21 cellular contexts compared by ENCODE assay signal in genomic region chr9:97992219-97992618, GRCh38. TPM values are rescaled to one million over a fixed set of nuclear protein-coding genes. Genes with fewer than 3 reads are reported as not detected.
DNase-seq lines count a peak whose midpoint lies in the region; ATAC-seq and TF ChIP-seq lines count a peak whose summit lies in the region.
"Had no signal": no experiment of that assay in that cellular context is flagged by ENCODE, and none has a peak within 500 bp of the region (broad histone marks: within the 10 kb centered on the region; RNA-seq: fewer than 3 reads in every experiment).

No MANE protein-coding gene starts in this region.

- H3K4me2 ChIP-seq in GM23248 (ENCODE audit: unreplicated experiment), result no peak overlapping the region

- H3K27ac ChIP-seq in HL-60 (replicated peaks) (peak overlapping the region; percentile 25; the same call in 1 of the 2 replicates), GM23248 (no peak overlapping the region)
- H3K27ac ChIP-seq: esophagus muscularis mucosa had no signal

- peaks cover 23% of the 10 kb centered on the region for H3K36me3 ChIP-seq in GM23248 (ENCODE audit: low read depth)
- H3K36me3 ChIP-seq in BE2C, result peaks cover 46% of the 10 kb centered on the region

- no peaks in the 10 kb centered on the region for H3K27me3 Mint-ChIP-seq in activated T-cell treated with anti-CD3 and anti-CD28 coated beads, Interleukin-2, amount 50 U/mL, for 24 hours
- no peaks in the 10 kb centered on the region for H3K27me3 Mint-ChIP-seq in activated T-helper 2 cell treated with anti-CD3 and anti-CD28 coated beads, Interferon-gamma antibody, Interleukin-2, Interleukin-4, amounts not matched to agents 10 μg/mL and 5 μg/mL and 100 μg/mL, durations not matched to agents 14 hours and 24 hours and 36 hours (ENCODE audit: low read depth)
- H3K27me3 Mint-ChIP-seq in natural killer cell treated with Interleukin-12 subunit alpha and Interleukin-12 subunit beta and Interleukin-15 and Interleukin-18, amount 100 ng/mL, for 72 hours, result no peaks in the 10 kb centered on the region

- H3K4me1 ChIP-seq in GM23248 (ENCODE audit: insufficient read depth) (peaks cover 30% of the 10 kb centered on the region), BE2C (peaks cover 8% of the 10 kb centered on the region)

- H3K9me3 ChIP-seq in GM23248 (ENCODE audit: low read depth) (no peaks in the 10 kb centered on the region), BE2C (no peaks in the 10 kb centered on the region)
- H3K9me3 ChIP-seq: esophagus muscularis mucosa had no signal

- no peak for TF ChIP-seq CTCF in HL-60 (IDR thresholded peaks at IDR 0.05; ENCODE audit: insufficient read depth, low read length)
- TF ChIP-seq CTCF in BE2C (IDR thresholded peaks at IDR 0.05; ENCODE audit: low read depth, low read length), result no peak

- no peaks in the 10 kb centered on the region for H3K27me3 ChIP-seq in HL-60 (ENCODE audit: insufficient read depth, poor library complexity, severe bottlenecking)
- H3K27me3 ChIP-seq in GM23248 (replicated peaks; ENCODE audit: insufficient read depth), result no peaks in the 10 kb centered on the region
- H3K27me3 ChIP-seq in BE2C, result no peaks in the 10 kb centered on the region
- H3K27me3 ChIP-seq: esophagus muscularis mucosa had no signal

- 89 to 92% methylated on average over 6 of the region's 6 CpGs for WGBS in GM23248 (ENCODE audit: low coverage in 1 of 2, low lambda C conversion rate in 2 of 2, missing lambda C conversion rate in 2 of 2), 2 experiments

- peaks cover 88% of the 10 kb centered on the region for H3K4me1 Mint-ChIP-seq in activated T-cell treated with anti-CD3 and anti-CD28 coated beads, Interleukin-2, amount 50 U/mL, for 24 hours (ENCODE audit: low read depth)
- H3K4me1 Mint-ChIP-seq in activated T-helper 2 cell treated with anti-CD3 and anti-CD28 coated beads, Interferon-gamma antibody, Interleukin-2, Interleukin-4, amounts not matched to agents 10 μg/mL and 5 μg/mL and 100 μg/mL, durations not matched to agents 14 hours and 24 hours and 36 hours (ENCODE audit: low read depth), result peaks cover 63% of the 10 kb centered on the region
- H3K4me1 Mint-ChIP-seq in natural killer cell treated with Interleukin-12 subunit alpha and Interleukin-12 subunit beta and Interleukin-15 and Interleukin-18, amount 100 ng/mL, for 72 hours (ENCODE audit: low read depth in 2 of 2), result peaks cover 48 to 69% of the 10 kb centered on the region in 2 donors

- no peaks in the 10 kb centered on the region for H3K9me3 Mint-ChIP-seq in activated T-cell treated with anti-CD3 and anti-CD28 coated beads, Interleukin-2, amount 50 U/mL, for 24 hours
- H3K9me3 Mint-ChIP-seq in activated T-helper 2 cell treated with anti-CD3 and anti-CD28 coated beads, Interferon-gamma antibody, Interleukin-2, Interleukin-4, amounts not matched to agents 10 μg/mL and 5 μg/mL and 100 μg/mL, durations not matched to agents 14 hours and 24 hours and 36 hours, result no peaks in the 10 kb centered on the region
- H3K9me3 Mint-ChIP-seq in natural killer cell treated with Interleukin-12 subunit alpha and Interleukin-12 subunit beta and Interleukin-15 and Interleukin-18, amount 100 ng/mL, for 72 hours, result no peaks in the 10 kb centered on the region
- H3K9me3 Mint-ChIP-seq: neural crest cell had no signal

- intact Hi-C loops in activated T-helper 2 cell treated with anti-CD3 and anti-CD28 coated beads, Interferon-gamma antibody, Interleukin-2, Interleukin-4, amounts not matched to agents 10 μg/mL and 5 μg/mL and 100 μg/mL, durations not matched to agents 14 hours and 24 hours and 36 hours (cut with micrococcal nuclease), result no loop called here

- peaks cover 31% of the 10 kb centered on the region for H3F3A ChIP-seq in GM23248 (ENCODE audit: insufficient read depth)

- peaks cover 30% of the 10 kb centered on the region; the same call in 1 of the 2 replicates for H4K20me1 ChIP-seq in GM23248 (ENCODE audit: insufficient read depth)

- H2AFZ ChIP-seq in GM23248, result no peak overlapping the region

- peaks cover 100% of the 10 kb centered on the region for H3K79me2 ChIP-seq in GM23248 (ENCODE audit: insufficient read depth)

- H3K4me3 ChIP-seq in HL-60 (replicated peaks; ENCODE audit: insufficient read depth, low read length) (no peak overlapping the region), GM23248 (no peak overlapping the region), BE2C (ENCODE audit: low read depth, low read length) (no peak overlapping the region)
- H3K4me3 ChIP-seq: esophagus muscularis mucosa had no signal

- no peak for ATAC-seq in natural killer cell treated with Interleukin-12 subunit alpha and Interleukin-12 subunit beta and Interleukin-15 and Interleukin-18, amount 100 ng/mL, for 72 hours

- H3K27ac Mint-ChIP-seq in activated T-cell treated with anti-CD3 and anti-CD28 coated beads, Interleukin-2, amount 50 U/mL, for 24 hours, result peak overlapping the region; percentile 78
- peak overlapping the region; percentile 63 for H3K27ac Mint-ChIP-seq in activated T-helper 2 cell treated with anti-CD3 and anti-CD28 coated beads, Interferon-gamma antibody, Interleukin-2, Interleukin-4, amounts not matched to agents 10 μg/mL and 5 μg/mL and 100 μg/mL, durations not matched to agents 14 hours and 24 hours and 36 hours
- peak overlapping the region; percentile 52 to 75 for H3K27ac Mint-ChIP-seq in natural killer cell treated with Interleukin-12 subunit alpha and Interleukin-12 subunit beta and Interleukin-15 and Interleukin-18, amount 100 ng/mL, for 72 hours

- in situ Hi-C loops in GM23248 (cut with MboI), result no loop called here

- no peak for DNase-seq in activated T-cell treated with anti-CD3 and anti-CD28 coated beads, Interleukin-2, amount 50 U/mL, for 24 hours
- no peak for DNase-seq in activated T-cell treated with anti-CD3 and anti-CD28 coated beads, Interleukin-2, amount 50 U/mL, for 48 hours
- DNase-seq in HL-60 (ENCODE audit: low read depth in 1 of 2, low spot score in 1 of 2) (no peak), GM23248 (no peak), BE2C (no peak)
- DNase-seq in activated T-helper 2 cell treated with anti-CD3 and anti-CD28 coated beads, Interferon-gamma antibody, Interleukin-2, Interleukin-4, amounts not matched to agents 10 μg/mL and 5 μg/mL and 100 μg/mL, durations not matched to agents 14 hours and 24 hours and 36 hours (ENCODE audit: low spot score), result no peak
- DNase-seq in natural killer cell treated with Interleukin-12 subunit alpha and Interleukin-12 subunit beta and Interleukin-15 and Interleukin-18, amount 100 ng/mL, for 72 hours (ENCODE audit: low spot score), result no peak
- no peak for DNase-seq in stimulated activated CD4-positive, alpha-beta T cell treated with anti-CD3 and anti-CD28 coated beads, Interleukin-12 subunit alpha, Interleukin-12 subunit beta, amount 100 ng/mL, for 4 hours
- DNase-seq: activated CD4-positive, alpha-beta T cell treated with anti-CD3 and anti-CD28 coated beads, Interleukin-2, amount 50 U/mL, for 4 hours; GOT3; NCI-H345; retina; SHP77 treated with DMSO at 0.1 percent for 48 hours; T1000 had no signal

- peak overlapping the region; percentile 16 for H3K4me3 Mint-ChIP-seq in activated T-cell treated with anti-CD3 and anti-CD28 coated beads, Interleukin-2, amount 50 U/mL, for 24 hours
- no peak overlapping the region for H3K4me3 Mint-ChIP-seq in activated T-helper 2 cell treated with anti-CD3 and anti-CD28 coated beads, Interferon-gamma antibody, Interleukin-2, Interleukin-4, amounts not matched to agents 10 μg/mL and 5 μg/mL and 100 μg/mL, durations not matched to agents 14 hours and 24 hours and 36 hours (ENCODE audit: low read depth)
- peak overlapping the region; percentile 69 for H3K4me3 Mint-ChIP-seq in natural killer cell treated with Interleukin-12 subunit alpha and Interleukin-12 subunit beta and Interleukin-15 and Interleukin-18, amount 100 ng/mL, for 72 hours

- H3K9ac ChIP-seq in GM23248, result no peak overlapping the region

- no peaks in the 10 kb centered on the region for H3K9me2 ChIP-seq in GM23248 (ENCODE audit: insufficient read depth)

- H3K36me3 Mint-ChIP-seq in activated T-cell treated with anti-CD3 and anti-CD28 coated beads, Interleukin-2, amount 50 U/mL, for 24 hours (ENCODE audit: low read depth), result peaks cover 94% of the 10 kb centered on the region
- peaks cover 57% of the 10 kb centered on the region for H3K36me3 Mint-ChIP-seq in activated T-helper 2 cell treated with anti-CD3 and anti-CD28 coated beads, Interferon-gamma antibody, Interleukin-2, Interleukin-4, amounts not matched to agents 10 μg/mL and 5 μg/mL and 100 μg/mL, durations not matched to agents 14 hours and 24 hours and 36 hours (ENCODE audit: low read depth)
- peaks cover 4% of the 10 kb centered on the region for H3K36me3 Mint-ChIP-seq in natural killer cell treated with Interleukin-12 subunit alpha and Interleukin-12 subunit beta and Interleukin-15 and Interleukin-18, amount 100 ng/mL, for 72 hours

RNA-seq across cellular contexts. Expression of gene ANP32B, which starts 9.1 kb away (rescaled TPM):
- 307 and 323 TPM in 2 replicates for total RNA-seq in activated T-helper 2 cell treated with anti-CD3 and anti-CD28 coated beads, Interferon-gamma antibody, Interleukin-2, Interleukin-4, amounts not matched to agents 10 μg/mL and 5 μg/mL and 100 μg/mL, durations not matched to agents 14 hours and 24 hours and 36 hours
- total RNA-seq in natural killer cell treated with Interleukin-12 subunit alpha and Interleukin-12 subunit beta and Interleukin-15 and Interleukin-18, amount 100 ng/mL, for 72 hours, result 100 to 1,000 TPM; 160 to 345 TPM
- 11.2 and 35.3 TPM in 2 replicates for total RNA-seq in GM23248 (2014; rRNA removed; shearing (Covaris generic))
- polyA plus RNA-seq in GM23248 (2016; fragmentation: Nextera tagmentation; extraction: Ambion mirVana), result 137 and 138 TPM in 2 replicates
- 238 TPM for polyA plus RNA-seq in BE2C (2012; ENCODE audit: insufficient read depth, insufficient read length, low read depth)

RNA-seq across cellular contexts. Expression of gene HEMGN, which starts 54.2 kb away (rescaled TPM):
- 0.41 and 0.78 TPM in 2 replicates for total RNA-seq in activated T-helper 2 cell treated with anti-CD3 and anti-CD28 coated beads, Interferon-gamma antibody, Interleukin-2, Interleukin-4, amounts not matched to agents 10 μg/mL and 5 μg/mL and 100 μg/mL, durations not matched to agents 14 hours and 24 hours and 36 hours
- total RNA-seq in natural killer cell treated with Interleukin-12 subunit alpha and Interleukin-12 subunit beta and Interleukin-15 and Interleukin-18, amount 100 ng/mL, for 72 hours, result not detected
- total RNA-seq in GM23248 (2014; rRNA removed; shearing (Covaris generic)), result not detected in 2 replicates
- polyA plus RNA-seq in GM23248 (2016; fragmentation: Nextera tagmentation; extraction: Ambion mirVana), result not detected in 2 replicates
- not detected for polyA plus RNA-seq in BE2C (2012; ENCODE audit: insufficient read depth, insufficient read length, low read depth)
- total RNA-seq: bronchial epithelial cell, glomerular endothelial cell, LHCN-M2, lung microvascular endothelial cell, neural crest cell had no signal
- polyA plus RNA-seq: AG04450 had no signal
